ENCODE assay signal across 9 cellular contexts in genomic region chr11:21511835-21512440, GRCh38.
DNase-seq lines count a peak whose midpoint lies in the region; ATAC-seq, FAIRE-seq and TF ChIP-seq lines count a peak whose summit lies in the region.
"Had no signal": no experiment of that assay in that cellular context is flagged by ENCODE, and none has a peak within 500 bp of the region (broad histone marks: within the 10 kb centered on the region; RNA-seq: fewer than 3 reads in every experiment).

No MANE protein-coding gene starts in this region.

- H3K9me3 ChIP-seq in astrocyte (ENCODE audit: insufficient read depth, low read depth, low read length) (no peaks in the 10 kb centered on the region), tibial nerve (no peaks in the 10 kb centered on the region)

- DNase-seq in G401 (ENCODE audit: low spot score) (peak; percentile 31), NCI-H526 treated with DMSO at 0.1 percent for 48 hours (lab: John Stamatoyannopoulos, UW) (peak; percentile 54), astrocyte (ENCODE audit: low read depth) (peak; percentile 8), left colon (peak; percentile 40 to 64), tibial nerve (ENCODE audit: low spot score in 2 of 2) (peak in 1 of 2 donors; percentile 54)
- DNase-seq in NK-92 treated with Interleukin-12 subunit alpha and Interleukin-12 subunit beta, amount 100 ng/mL, for 24 hours (lab: John Stamatoyannopoulos, UW): no peak
- DNase-seq: activated B cell treated with CpG ODN at 0.5 μM for 24 hours had no signal

- H3K36me3 ChIP-seq in astrocyte (ENCODE audit: insufficient read depth, low read length): no peaks in the 10 kb centered on the region
- no peaks in the 10 kb centered on the region for H3K36me3 ChIP-seq in tibial nerve

- H3K4me1 ChIP-seq in astrocyte (ENCODE audit: insufficient read depth, low read length): no peaks in the 10 kb centered on the region
- no peaks in the 10 kb centered on the region for H3K4me1 ChIP-seq in tibial nerve

- no peaks in the 10 kb centered on the region for H3K9me3 Mint-ChIP-seq in astrocyte (ENCODE audit: unreplicated experiment)
- H3K9me3 Mint-ChIP-seq: activated B cell treated with CpG ODN at 0.5 μM for 24 hours had no signal

- in situ Hi-C loops in G401 (cut with HindIII; ENCODE audit: low sequenced_read_pairs): no loop called here

- H3K27ac ChIP-seq in astrocyte (ENCODE audit: low read depth, low read length) (no peak overlapping the region), tibial nerve (no peak overlapping the region)

- no peak overlapping the region for H3K4me2 ChIP-seq in astrocyte (ENCODE audit: low read length)

- 5 to 20% methylated on average over 2 of the region's 2 CpGs for WGBS in tibial nerve, 2 donors

- no peaks in the 10 kb centered on the region for H3K79me2 ChIP-seq in astrocyte (ENCODE audit: insufficient read depth, low read length)

- ATAC-seq in GM19455 (IDR thresholded peaks at IDR 0.05; ENCODE audit: unreplicated experiment) (peak; percentile 67), HG03520 (IDR thresholded peaks at IDR 0.05; ENCODE audit: unreplicated experiment) (peak; percentile 73), left colon (peak; percentile 52)

- TF ChIP-seq CTCF in astrocyte (IDR thresholded peaks at IDR 0.05; ENCODE audit: insufficient read depth, low read depth, low read length): peak; percentile 57
- peak; percentile 16 to 41 (median 19) for TF ChIP-seq CTCF in tibial nerve (IDR thresholded peaks at IDR 0.05)

- H3K4me1 Mint-ChIP-seq in astrocyte (ENCODE audit: low read depth, unreplicated experiment): no peaks in the 10 kb centered on the region
- H3K4me1 Mint-ChIP-seq: activated B cell treated with CpG ODN at 0.5 μM for 24 hours had no signal

- no peak for TF ChIP-seq EP300 in tibial nerve (IDR thresholded peaks at IDR 0.05)

- H4K20me1 ChIP-seq in astrocyte (ENCODE audit: insufficient read depth, low read length): no peaks in the 10 kb centered on the region

- no peak overlapping the region for H2AFZ ChIP-seq in astrocyte (ENCODE audit: low read depth, low read length)

- H3K4me3 Mint-ChIP-seq in astrocyte (ENCODE audit: unreplicated experiment): no peak overlapping the region
- H3K4me3 Mint-ChIP-seq: activated B cell treated with CpG ODN at 0.5 μM for 24 hours had no signal

- intact Hi-C loops in left colon (cut with DNase I, micrococcal nuclease): no loop called here

- H3K4me3 ChIP-seq in astrocyte (ENCODE audit: insufficient read depth, low read depth, low read length) (no peak overlapping the region), tibial nerve (no peak overlapping the region)

- no peak for FAIRE-seq in astrocyte (lab: Jason Lieb, UNC)

- H3K27me3 Mint-ChIP-seq in astrocyte (ENCODE audit: low read depth, unreplicated experiment): peaks cover 4% of the 10 kb centered on the region
- H3K27me3 Mint-ChIP-seq: activated B cell treated with CpG ODN at 0.5 μM for 24 hours had no signal

- no peaks in the 10 kb centered on the region for H3K27me3 ChIP-seq in astrocyte (ENCODE audit: insufficient read depth, low read length)
- no peaks in the 10 kb centered on the region for H3K27me3 ChIP-seq in tibial nerve

- H3K9ac ChIP-seq in astrocyte (ENCODE audit: low read length): no peak overlapping the region

- H3K36me3 Mint-ChIP-seq in astrocyte (ENCODE audit: low read depth, unreplicated experiment): no peaks in the 10 kb centered on the region

- no peak overlapping the region for H3K27ac Mint-ChIP-seq in astrocyte (ENCODE audit: unreplicated experiment)
- H3K27ac Mint-ChIP-seq: activated B cell treated with CpG ODN at 0.5 μM for 24 hours had no signal

- no peak for TF ChIP-seq POLR2A in tibial nerve (IDR thresholded peaks at IDR 0.05)
